Comparison of ENCODE assay signal across 15 cellular contexts in genomic region chr19:10228393-10228792, GRCh38. TPM values are rescaled to one million over a fixed set of nuclear protein-coding genes. Genes with fewer than 3 reads are reported as not detected.
DNase-seq lines count a peak whose midpoint lies in the region; ATAC-seq and TF ChIP-seq lines count a peak whose summit lies in the region.
"Had no signal": no experiment of that assay in that cellular context is flagged by ENCODE, and none has a peak within 500 bp of the region (broad histone marks: within the 10 kb centered on the region; RNA-seq: fewer than 3 reads in every experiment).

No MANE protein-coding gene starts in this region.

- ATAC-seq in stimulated activated memory B cell treated with anti-CD40 and anti-IgM and Interleukin-4, amounts not matched to agents 10 μg/mL and 1 μg/mL and 100 μg/mL, for 72 hours: no peak

- H3K9me2 ChIP-seq in DOHH2 (replicated peaks; ENCODE audit: control insufficient read depth, low read length): no peaks in the 10 kb centered on the region

- H3K27me3 ChIP-seq in DOHH2 (ENCODE audit: control insufficient read depth, low read length) (no peaks in the 10 kb centered on the region), fibroblast of lung (ENCODE audit: control insufficient read depth, insufficient read depth, low read length) (no peaks in the 10 kb centered on the region)

- H3K79me2 ChIP-seq in DOHH2 (ENCODE audit: control insufficient read depth, low read length): peaks cover 100% of the 10 kb centered on the region
- H3K79me2 ChIP-seq in fibroblast of lung (ENCODE audit: control insufficient read depth, insufficient read depth, low read length): peaks cover 38% of the 10 kb centered on the region

- peaks cover 7% of the 10 kb centered on the region for H3K36me3 Mint-ChIP-seq in stimulated activated memory B cell treated with anti-CD40 and anti-IgM and Interleukin-4, amounts not matched to agents 10 μg/mL and 1 μg/mL and 100 μg/mL, for 72 hours
- H3K36me3 Mint-ChIP-seq in glutamatergic neuron (ENCODE audit: unreplicated experiment): peaks cover 5% of the 10 kb centered on the region

- H4K20me1 ChIP-seq in DOHH2 (ENCODE audit: control insufficient read depth, insufficient read depth, low read depth, low read length): peaks cover 29% of the 10 kb centered on the region
- H4K20me1 ChIP-seq in fibroblast of lung (ENCODE audit: control insufficient read depth, extremely low read depth, insufficient read depth, low read length): no peaks in the 10 kb centered on the region

- peak overlapping the region; percentile 82 for H3K27ac Mint-ChIP-seq in stimulated activated memory B cell treated with anti-CD40 and anti-IgM and Interleukin-4, amounts not matched to agents 10 μg/mL and 1 μg/mL and 100 μg/mL, for 72 hours
- H3K27ac Mint-ChIP-seq in glutamatergic neuron (ENCODE audit: unreplicated experiment): no peak overlapping the region
- H3K27ac Mint-ChIP-seq: activated CD4-positive, alpha-beta memory T cell treated with anti-CD3 and anti-CD28 coated beads, Interleukin-2, amount 10 ng/mL, durations not matched to agents 7 days and 5 days; CD8-positive, alpha-beta T cell had no signal

- H2AFZ ChIP-seq in fibroblast of lung (ENCODE audit: low read length): no peak overlapping the region

- peak; percentile 73 for DNase-seq in NB4 (ENCODE audit: low read depth)
- no peak for DNase-seq in fibroblast of lung (ENCODE audit: low read depth in 2 of 2)
- DNase-seq in glutamatergic neuron: no peak
- no peak for DNase-seq in NCI-H1436 treated with DMSO at 0.1 percent for 48 hours (lab: John Stamatoyannopoulos, UW)
- DNase-seq in putamen (ENCODE audit: low spot score): no peak
- no peak for DNase-seq in activated gamma-delta T cell (lab: John Stamatoyannopoulos, UW)
- DNase-seq: T1000 had no signal

- H3K9me3 Mint-ChIP-seq in stimulated activated memory B cell treated with anti-CD40 and anti-IgM and Interleukin-4, amounts not matched to agents 10 μg/mL and 1 μg/mL and 100 μg/mL, for 72 hours: no peaks in the 10 kb centered on the region
- peaks cover 4% of the 10 kb centered on the region for H3K9me3 Mint-ChIP-seq in glutamatergic neuron (ENCODE audit: unreplicated experiment)
- H3K9me3 Mint-ChIP-seq: activated CD4-positive, alpha-beta memory T cell treated with anti-CD3 and anti-CD28 coated beads, Interleukin-2, amount 10 ng/mL, durations not matched to agents 7 days and 5 days; brain; CD8-positive, alpha-beta T cell had no signal

- H3K9me3 ChIP-seq in DOHH2 (ENCODE audit: control insufficient read depth, insufficient read depth, low read length): no peaks in the 10 kb centered on the region
- no peaks in the 10 kb centered on the region for H3K9me3 ChIP-seq in fibroblast of lung (ENCODE audit: control insufficient read depth, insufficient read depth, low read depth, low read length)
- H3K9me3 ChIP-seq: prostate gland had no signal

- H3K36me3 ChIP-seq in DOHH2 (ENCODE audit: control insufficient read depth, low read length): peaks cover 78% of the 10 kb centered on the region
- H3K36me3 ChIP-seq in fibroblast of lung (ENCODE audit: control insufficient read depth, insufficient read depth, low read length): peaks cover 9% of the 10 kb centered on the region
- H3K36me3 ChIP-seq: prostate gland had no signal

- H3K4me2 ChIP-seq in DOHH2 (ENCODE audit: low read length): peak overlapping the region; percentile 85
- peak overlapping the region; percentile 48 for H3K4me2 ChIP-seq in fibroblast of lung (ENCODE audit: extremely low read depth, insufficient read depth, low read length)

- H3K4me1 Mint-ChIP-seq in stimulated activated memory B cell treated with anti-CD40 and anti-IgM and Interleukin-4, amounts not matched to agents 10 μg/mL and 1 μg/mL and 100 μg/mL, for 72 hours: peaks cover 43% of the 10 kb centered on the region
- peaks cover 4% of the 10 kb centered on the region for H3K4me1 Mint-ChIP-seq in glutamatergic neuron (ENCODE audit: low read depth, unreplicated experiment)

- H3K27ac ChIP-seq in DOHH2 (ENCODE audit: low read depth, low read length) (peak overlapping the region; percentile 100), fibroblast of lung (ENCODE audit: insufficient read depth, low read length) (peak overlapping the region; percentile 46)

- peak overlapping the region; percentile 86 for H3K4me3 ChIP-seq in DOHH2 (ENCODE audit: low read length)
- no peak overlapping the region for H3K4me3 ChIP-seq in NB4 (ENCODE audit: low read depth, low read length)
- H3K4me3 ChIP-seq in fibroblast of lung (replicated peaks in 1 of 4; ENCODE audit: control extremely low read depth in 1 of 4, insufficient read depth in 1 of 4, low read depth in 3 of 4, low read length in 4 of 4): peak overlapping the region in 2 of 4 experiments; percentile 62 to 77
- H3K4me3 ChIP-seq: prostate gland had no signal

- H3K27me3 Mint-ChIP-seq in stimulated activated memory B cell treated with anti-CD40 and anti-IgM and Interleukin-4, amounts not matched to agents 10 μg/mL and 1 μg/mL and 100 μg/mL, for 72 hours: no peaks in the 10 kb centered on the region
- H3K27me3 Mint-ChIP-seq in glutamatergic neuron (ENCODE audit: unreplicated experiment): peaks cover 8% of the 10 kb centered on the region
- H3K27me3 Mint-ChIP-seq: activated CD4-positive, alpha-beta memory T cell treated with anti-CD3 and anti-CD28 coated beads, Interleukin-2, amount 10 ng/mL, durations not matched to agents 7 days and 5 days; brain had no signal

- TF ChIP-seq POLR2A in NB4 (IDR thresholded peaks at IDR 0.05; ENCODE audit: extremely low read depth, insufficient read length): no peak

- H3F3A ChIP-seq in DOHH2 (ENCODE audit: control insufficient read depth, insufficient read depth): peaks cover 58% of the 10 kb centered on the region

- no peak overlapping the region for H3K4me3 Mint-ChIP-seq in stimulated activated memory B cell treated with anti-CD40 and anti-IgM and Interleukin-4, amounts not matched to agents 10 μg/mL and 1 μg/mL and 100 μg/mL, for 72 hours
- no peak overlapping the region for H3K4me3 Mint-ChIP-seq in glutamatergic neuron (ENCODE audit: unreplicated experiment)

- H3K4me1 ChIP-seq in DOHH2 (ENCODE audit: control insufficient read depth, low read length): peaks cover 78% of the 10 kb centered on the region
- peaks cover 16% of the 10 kb centered on the region for H3K4me1 ChIP-seq in fibroblast of lung (ENCODE audit: control insufficient read depth, extremely low read depth, insufficient read depth, low read length)

- TF ChIP-seq CTCF in DOHH2 (IDR thresholded peaks at IDR 0.05; ENCODE audit: low read depth, low read length, poor library complexity, severe bottlenecking) (no peak), NB4 (IDR thresholded peaks at IDR 0.05; ENCODE audit: low read depth, low read length) (no peak), fibroblast of lung (conservative IDR thresholded peaks at IDR 0.05 in 1 of 2, IDR thresholded peaks at IDR 0.05 in 1 of 2; ENCODE audit: low read depth in 1 of 2, low read length in 2 of 2) (no peak), glutamatergic neuron (IDR thresholded peaks at IDR 0.05; ENCODE audit: partially characterized antibody, unreplicated experiment) (no peak)

- H3K9ac ChIP-seq in fibroblast of lung (ENCODE audit: insufficient read depth, low read length): no peak overlapping the region

RNA-seq across cellular contexts. Expression of gene S1PR2, which starts 2.7 kb away (rescaled TPM):
- total RNA-seq in fibroblast of lung (25.9 and 39.3 TPM in 2 replicates), glutamatergic neuron (ENCODE audit: unreplicated experiment) (12.5 TPM)
- polyA plus RNA-seq in fibroblast of lung: 29.6 and 30.4 TPM in 2 replicates
- polyA plus RNA-seq in fibroblast of lung (2012): 22.5 and 27.3 TPM in 2 replicates
- 115 and 131 TPM in 2 replicates for polyA minus RNA-seq in fibroblast of lung (ENCODE audit: low replicate concordance)

RNA-seq across cellular contexts. Expression of gene MRPL4, which starts 23.6 kb away (rescaled TPM):
- 16.7 and 17.2 TPM in 2 replicates for total RNA-seq in fibroblast of lung
- polyA plus RNA-seq in fibroblast of lung: 25.7 and 40.4 TPM in 2 replicates
- polyA plus RNA-seq in fibroblast of lung (2012): 43.0 and 81.5 TPM in 2 replicates
- 56.0 and 70.5 TPM in 2 replicates for polyA minus RNA-seq in fibroblast of lung (ENCODE audit: low replicate concordance)
- total RNA-seq in glutamatergic neuron (ENCODE audit: unreplicated experiment): 42.8 TPM

RNA-seq across cellular contexts. Expression of gene DNMT1, which starts 33.6 kb away (rescaled TPM):
- total RNA-seq in fibroblast of lung: 22.6 and 33.7 TPM in 2 replicates
- 36.7 and 88.4 TPM in 2 replicates for polyA plus RNA-seq in fibroblast of lung
- polyA plus RNA-seq in fibroblast of lung (2012): 58.7 and 115 TPM in 2 replicates
- polyA minus RNA-seq in fibroblast of lung (ENCODE audit: low replicate concordance): 86.4 and 194 TPM in 2 replicates
- total RNA-seq in glutamatergic neuron (ENCODE audit: unreplicated experiment): 129 TPM

RNA-seq across cellular contexts. Expression of gene ICAM1, which starts 42.5 kb away (rescaled TPM):
- total RNA-seq in fibroblast of lung (8.9 and 15.9 TPM in 2 replicates), glutamatergic neuron (ENCODE audit: unreplicated experiment) (not detected)
- polyA plus RNA-seq in fibroblast of lung: 6.9 and 15.2 TPM in 2 replicates
- polyA plus RNA-seq in fibroblast of lung (2012): 5.6 and 12.0 TPM in 2 replicates
- 11.0 and 23.5 TPM in 2 replicates for polyA minus RNA-seq in fibroblast of lung (ENCODE audit: low replicate concordance)

RNA-seq across cellular contexts. Expression of gene ICAM4, which starts 58.4 kb away (rescaled TPM):
- 1.8 and 4.1 TPM in 2 replicates for total RNA-seq in fibroblast of lung
- 0.42 and 0.58 TPM in 2 replicates for polyA plus RNA-seq in fibroblast of lung
- 0.61 and 0.83 TPM in 2 replicates for polyA plus RNA-seq in fibroblast of lung (2012)
- not detected in 2 replicates for polyA minus RNA-seq in fibroblast of lung (ENCODE audit: low replicate concordance)
- not detected for total RNA-seq in glutamatergic neuron (ENCODE audit: unreplicated experiment)
- total RNA-seq: lung microvascular endothelial cell, NCI-H460 had no signal
